Comparison of ENCODE assay signal across 8 cellular contexts in the genomic region with DNA sequence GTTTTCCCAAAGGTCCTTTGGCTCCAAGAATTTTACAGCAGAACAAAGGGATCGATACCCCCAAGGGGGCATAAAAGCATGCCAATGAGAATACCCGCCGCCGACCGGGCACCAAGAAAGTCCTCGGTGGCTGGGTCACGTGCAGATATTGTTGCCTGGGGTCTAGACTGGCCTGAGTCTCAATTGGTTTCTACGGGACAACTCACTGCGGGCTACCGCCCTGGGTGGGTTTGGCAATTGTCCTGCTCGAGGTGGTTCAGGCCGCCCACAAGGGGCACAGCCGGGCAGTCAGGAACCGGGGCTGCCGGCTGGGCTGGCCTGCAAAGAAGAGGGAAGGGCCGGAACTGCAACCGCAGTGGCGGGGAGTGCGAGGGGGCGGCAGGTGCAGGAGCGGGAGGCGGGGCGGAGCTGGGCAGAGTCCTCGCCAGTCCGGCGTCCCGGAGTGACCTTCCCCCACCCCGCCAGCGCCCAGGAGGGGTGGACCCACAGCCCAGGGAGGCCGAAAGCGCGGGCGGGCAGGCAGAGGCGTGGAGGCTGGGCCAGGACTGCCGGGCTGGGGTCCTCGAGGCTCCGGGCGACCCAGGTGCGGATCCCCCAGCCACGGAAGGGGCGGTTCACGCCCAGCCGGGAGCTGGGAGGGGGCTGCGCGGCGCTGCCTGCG. TPM values are rescaled to one million over a fixed set of nuclear protein-coding genes. Genes with fewer than 3 reads are reported as not detected.
DNase-seq lines count a peak whose midpoint lies in the region; ATAC-seq and TF ChIP-seq lines count a peak whose summit lies in the region.

No MANE protein-coding gene starts in this region.

- peak overlapping the region; percentile 60 for H3K4me3 Mint-ChIP-seq in activated naive CD4-positive, alpha-beta T cell treated with anti-CD3 and anti-CD28 coated beads for 36 hours

- DNase-seq in COR-L47 (lab: John Stamatoyannopoulos, UW) (peak; percentile 89), NCI-H748 treated with DMSO at 0.1 percent for 48 hours (lab: John Stamatoyannopoulos, UW) (peak; percentile 31), head of caudate nucleus (peak; percentile 54 to 95 (median 86)), omental fat pad (ENCODE audit: low spot score) (peak; percentile 41), GOT3 (lab: John Stamatoyannopoulos, UW) (no peak)
- peak; percentile 38 for DNase-seq in activated naive CD4-positive, alpha-beta T cell treated with anti-CD3 and anti-CD28 coated beads for 36 hours

- H3K4me1 Mint-ChIP-seq in activated naive CD4-positive, alpha-beta T cell treated with anti-CD3 and anti-CD28 coated beads for 36 hours (ENCODE audit: low read depth) = peaks cover 37% of the 10 kb centered on the region

- ATAC-seq in GM19043 (IDR thresholded peaks at IDR 0.05; ENCODE audit: low read depth, unreplicated experiment) = peak; percentile 36
- ATAC-seq in HG03175 (IDR thresholded peaks at IDR 0.05; ENCODE audit: unreplicated experiment) = peak; percentile 27
- ATAC-seq in omental fat pad (ENCODE audit: low FRiP score) = peak; percentile 56

- CTCF ChIA-PET in activated naive CD4-positive, alpha-beta T cell treated with anti-CD3 and anti-CD28 coated beads for 36 hours (lab: Charles Lee) = no interaction called here

- no peaks in the 10 kb centered on the region for H3K9me3 Mint-ChIP-seq in activated naive CD4-positive, alpha-beta T cell treated with anti-CD3 and anti-CD28 coated beads for 36 hours

- H3K27ac Mint-ChIP-seq in activated naive CD4-positive, alpha-beta T cell treated with anti-CD3 and anti-CD28 coated beads for 36 hours = no peak overlapping the region

- peaks cover 15% of the 10 kb centered on the region for H3K27me3 Mint-ChIP-seq in activated naive CD4-positive, alpha-beta T cell treated with anti-CD3 and anti-CD28 coated beads for 36 hours (ENCODE audit: low read depth)

- intact Hi-C loops in activated naive CD4-positive, alpha-beta T cell treated with anti-CD3 and anti-CD28 coated beads for 36 hours (cut with micrococcal nuclease) = loop anchor here (1.0 to 10.0 kb wide), 11 partner anchors 34 to 761 kb away; a partner anchor contains a TSS
- intact Hi-C loops in head of caudate nucleus (cut with DNase I) = loop anchor here (5.0 to 10.0 kb wide), 3 partner anchors 111 to 468 kb away; no protein-coding TSS in a partner anchor

- no peaks in the 10 kb centered on the region for H3K36me3 Mint-ChIP-seq in activated naive CD4-positive, alpha-beta T cell treated with anti-CD3 and anti-CD28 coated beads for 36 hours (ENCODE audit: low read depth)

- TF ChIP-seq CTCF in omental fat pad (IDR thresholded peaks at IDR 0.05) = no peak

RNA-seq across cellular contexts. Expression of a gene that starts 0.9 kb away (rescaled TPM):
- total RNA-seq in activated naive CD4-positive, alpha-beta T cell treated with anti-CD3 and anti-CD28 coated beads for 36 hours = 1 to 10 TPM; 5.6 to 6.2 TPM
- total RNA-seq in omental fat pad = 10 to 100 TPM; 19.9 to 60.6 (median 37.3) TPM
